In genomic region chr4:6332042-6332668, GRCh38 we compare ENCODE assay signal across 8 cellular contexts.
DNase-seq lines count a peak whose midpoint lies in the region; ATAC-seq, FAIRE-seq and TF ChIP-seq lines count a peak whose summit lies in the region.

No MANE protein-coding gene starts in this region.

- H3K27ac ChIP-seq in DND-41 (ENCODE audit: low read length), result no peak overlapping the region
- no peak overlapping the region for H3K27ac ChIP-seq in brain microvascular endothelial cell
- no peak overlapping the region for H3K27ac ChIP-seq in right lobe of liver

- DNase-seq in DND-41, result no peak
- DNase-seq in HTR-8/SVneo (ENCODE audit: insufficient read length, low spot score), result peak; percentile 50
- DNase-seq in brain microvascular endothelial cell, result peak; percentile 12
- no peak for DNase-seq in right lobe of liver
- no peak for DNase-seq in NCI-H446 treated with DMSO at 0.1 percent for 48 hours (lab: John Stamatoyannopoulos, UW)
- DNase-seq in NCI-H2227 treated with DMSO at 0.1 percent for 48 hours (lab: John Stamatoyannopoulos, UW), result no peak

- H3K36me3 ChIP-seq in DND-41 (ENCODE audit: insufficient read depth, low read length) (no peaks in the 10 kb centered on the region), brain microvascular endothelial cell (replicated peaks) (no peaks in the 10 kb centered on the region), right lobe of liver (no peaks in the 10 kb centered on the region)

- H3K4me1 ChIP-seq in DND-41 (ENCODE audit: insufficient read depth, low read length), result no peaks in the 10 kb centered on the region
- H3K4me1 ChIP-seq in right lobe of liver, result no peaks in the 10 kb centered on the region

- H3K79me2 ChIP-seq in DND-41 (ENCODE audit: insufficient read depth, low read length), result no peaks in the 10 kb centered on the region

- intact Hi-C loops in right lobe of liver (cut with DNase I), result no loop called here

- in situ Hi-C loops in brain microvascular endothelial cell (cut with HindIII; ENCODE audit: low pct_ligation_motif_present, low sequenced_read_pairs), result no loop called here

- no peak for FAIRE-seq in HTR-8/SVneo (lab: Jason Lieb, UNC)

- peaks cover 12% of the 10 kb centered on the region; the same call in 1 of the 2 replicates for H4K20me1 ChIP-seq in DND-41 (ENCODE audit: insufficient read depth, low read length)

- no peaks in the 10 kb centered on the region for H3K9me3 ChIP-seq in DND-41 (ENCODE audit: insufficient read depth, low read length, severe bottlenecking)
- H3K9me3 ChIP-seq in right lobe of liver, result no peaks in the 10 kb centered on the region

- no peak for ATAC-seq in DND-41 (ENCODE audit: insufficient read depth, low read depth)
- peak; percentile 12 to 54 (median 40) for ATAC-seq in right lobe of liver
- ATAC-seq in HG03442 (IDR thresholded peaks at IDR 0.05; ENCODE audit: unreplicated experiment), result no peak
- no peak for ATAC-seq in GM18907 (IDR thresholded peaks at IDR 0.05; ENCODE audit: unreplicated experiment)

- H3K4me3 ChIP-seq in DND-41 (ENCODE audit: low read depth in 1 of 2, low read length in 2 of 2) (no peak overlapping the region), brain microvascular endothelial cell (ENCODE audit: low read depth, low read length) (no peak overlapping the region), right lobe of liver (no peak overlapping the region)

- H3K9ac ChIP-seq in DND-41 (ENCODE audit: low read depth, low read length), result no peak overlapping the region

- no peak overlapping the region for H2AFZ ChIP-seq in DND-41 (ENCODE audit: low read depth, low read length)

- H3K27me3 ChIP-seq in DND-41 (ENCODE audit: insufficient read depth, low read length, poor library complexity), result no peaks in the 10 kb centered on the region
- no peaks in the 10 kb centered on the region for H3K27me3 ChIP-seq in brain microvascular endothelial cell (replicated peaks)
- no peaks in the 10 kb centered on the region for H3K27me3 ChIP-seq in right lobe of liver

- peak; percentile 70 for TF ChIP-seq CTCF in DND-41 (IDR thresholded peaks at IDR 0.05; ENCODE audit: borderline replicate concordance, extremely low read depth, low read length, poor library complexity, severe bottlenecking)
- TF ChIP-seq CTCF in brain microvascular endothelial cell (IDR thresholded peaks at IDR 0.05; ENCODE audit: low read depth, low read length, missing control alignments), result peak; percentile 87
- peak; percentile 42 to 70 (median 64) for TF ChIP-seq CTCF in right lobe of liver (IDR thresholded peaks at IDR 0.05)

- WGBS in right lobe of liver (ENCODE audit: insufficient coverage, low coverage, low lambda C conversion rate, missing lambda C conversion rate), result 20% methylated on average over 1 of the region's 18 CpGs

- H3K4me2 ChIP-seq in DND-41 (ENCODE audit: insufficient read depth, low read length), result no peak overlapping the region

- TF ChIP-seq POLR2A in right lobe of liver (IDR thresholded peaks at IDR 0.05), result no peak

Comparison
In these comparisons a context has a peak if more than half of its experiments do, and no peak if none do; other contexts are left out.
1. ATAC-seq: peak in right lobe of liver (4 of 4); none in DND-41 (single experiment), HG03442 (single experiment) and GM18907 (single experiment).
2. DNase-seq: peak in HTR-8/SVneo (single experiment) and brain microvascular endothelial cell (single experiment); none in DND-41 (single experiment), right lobe of liver (0 of 3), NCI-H446 treated with DMSO at 0.1 percent for 48 hours (single experiment) and NCI-H2227 treated with DMSO at 0.1 percent for 48 hours (single experiment).
3. Peak in every context shown above with its lines, with median percentiles within 50 percentile points of each other: CTCF ChIP-seq.